ENCODE assay signal across 7 cellular contexts in genomic region chr14:87309557-87309956, GRCh38.
"Had no signal": no experiment of that assay in that cellular context is flagged by ENCODE, and none has a peak within 500 bp of the region (broad histone marks: within the 10 kb centered on the region; RNA-seq: fewer than 3 reads in every experiment).

No MANE protein-coding gene starts in this region.

- H3K27me3 Mint-ChIP-seq: IgD-negative memory B cell had no signal

- H3K4me1 Mint-ChIP-seq: IgD-negative memory B cell had no signal

- H3K27ac ChIP-seq: HL-60 had no signal

- H3K4me3 Mint-ChIP-seq: IgD-negative memory B cell had no signal

- ATAC-seq: HepG2, K562 had no signal

- H3K27ac Mint-ChIP-seq: IgD-negative memory B cell had no signal

- H3K36me3 Mint-ChIP-seq: IgD-negative memory B cell had no signal

- H3K4me3 ChIP-seq: K562 had no signal

- DNase-seq: IMR-90, KBM-7, KG1 had no signal
